ENCODE assay signal across 8 cellular contexts in genomic region chr11:22829231-22830081, GRCh38. TPM values are rescaled to one million over a fixed set of nuclear protein-coding genes. Genes with fewer than 3 reads are reported as not detected.
DNase-seq lines count a peak whose midpoint lies in the region; ATAC-seq and TF ChIP-seq lines count a peak whose summit lies in the region.

A gene with protein sequence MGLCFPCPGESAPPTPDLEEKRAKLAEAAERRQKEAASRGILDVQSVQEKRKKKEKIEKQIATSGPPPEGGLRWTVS (minus strand): TSS chr11:22829801. CDS start chr11:22829748, 53 bp downstream.

- no peak within 1 kb of the TSS for H2AK5ac ChIP-seq in mesendoderm (ENCODE audit: low read length)

- no peak within 1 kb of the TSS for H3K23ac ChIP-seq in mesendoderm (ENCODE audit: low read length)

- peak within 1 kb of the TSS; percentile 85 for H3K27ac Mint-ChIP-seq in activated CD8-positive, alpha-beta memory T cell treated with anti-CD3 and anti-CD28 coated beads, Interleukin-2, amount 10 ng/mL, durations not matched to agents 7 days and 5 days

- no peaks in the 10 kb centered on the region for H3K79me1 ChIP-seq in mesendoderm (ENCODE audit: low read length)

- H3K36me3 Mint-ChIP-seq in activated CD8-positive, alpha-beta memory T cell treated with anti-CD3 and anti-CD28 coated beads, Interleukin-2, amount 10 ng/mL, durations not matched to agents 7 days and 5 days: peaks cover 13% of the 10 kb centered on the region

- H3K4me1 Mint-ChIP-seq in activated CD8-positive, alpha-beta memory T cell treated with anti-CD3 and anti-CD28 coated beads, Interleukin-2, amount 10 ng/mL, durations not matched to agents 7 days and 5 days: peaks cover 11% of the 10 kb centered on the region

- H2BK15ac ChIP-seq in mesendoderm (replicated peaks; ENCODE audit: low read depth): no peak within 1 kb of the TSS

- H3K4ac ChIP-seq in mesendoderm (ENCODE audit: low read depth, low read length): no peak within 1 kb of the TSS

- no peak within 1 kb of the TSS for H2BK120ac ChIP-seq in mesendoderm (ENCODE audit: low read depth, low read length)

- no CpG with 5 or more reads among the region's 79 CpGs for WGBS in mesendoderm (ENCODE audit: extremely low coverage, insufficient coverage, low lambda C conversion rate)

- peak within 1 kb of the TSS; percentile 85 for H3K4me3 Mint-ChIP-seq in activated CD8-positive, alpha-beta memory T cell treated with anti-CD3 and anti-CD28 coated beads, Interleukin-2, amount 10 ng/mL, durations not matched to agents 7 days and 5 days

- H3K36me3 ChIP-seq in endocrine pancreas (ENCODE audit: control insufficient read depth, insufficient read depth, low read length) (no peaks in the 10 kb centered on the region), mesendoderm (ENCODE audit: control insufficient read depth, insufficient read depth, low read length) (no peaks in the 10 kb centered on the region)

- peak within 1 kb of the TSS; percentile 77 for H3K4me3 ChIP-seq in HL-60 (replicated peaks; ENCODE audit: insufficient read depth, low read length)
- peak within 1 kb of the TSS; percentile 97 for H3K4me3 ChIP-seq in endocrine pancreas (ENCODE audit: control insufficient read depth, insufficient read depth, low read length)
- peak within 1 kb of the TSS; percentile 62 for H3K4me3 ChIP-seq in mesendoderm (ENCODE audit: low read length)

- H3K4me2 ChIP-seq in mesendoderm (ENCODE audit: low read length): peak within 1 kb of the TSS; percentile 61

- H3K27me3 ChIP-seq in HL-60 (ENCODE audit: insufficient read depth, poor library complexity, severe bottlenecking): no peaks in the 10 kb centered on the region
- H3K27me3 ChIP-seq in endocrine pancreas (ENCODE audit: control insufficient read depth, insufficient read depth, low read length): no peaks in the 10 kb centered on the region
- H3K27me3 ChIP-seq in mesendoderm (ENCODE audit: insufficient read depth, low read length, poor library complexity): no peaks in the 10 kb centered on the region

- ATAC-seq in GM19463 (IDR thresholded peaks at IDR 0.05; ENCODE audit: unreplicated experiment): peak; percentile 90
- ATAC-seq in activated CD8-positive, alpha-beta memory T cell treated with anti-CD3 and anti-CD28 coated beads, Interleukin-2, amount 10 ng/mL, durations not matched to agents 7 days and 5 days: peak; percentile 88

- H2BK5ac ChIP-seq in mesendoderm (ENCODE audit: low read length): no peak within 1 kb of the TSS

- H3K27ac ChIP-seq in HL-60 (replicated peaks) (peak within 1 kb of the TSS; percentile 79), mesendoderm (ENCODE audit: low read depth, low read length) (no peak within 1 kb of the TSS)

- H3K4me1 ChIP-seq in endocrine pancreas (ENCODE audit: control insufficient read depth, insufficient read depth, low read length) (peaks cover 7% of the 10 kb centered on the region), mesendoderm (ENCODE audit: control insufficient read depth, low read depth, low read length) (no peaks in the 10 kb centered on the region)

- H3K9me3 Mint-ChIP-seq in activated CD8-positive, alpha-beta memory T cell treated with anti-CD3 and anti-CD28 coated beads, Interleukin-2, amount 10 ng/mL, durations not matched to agents 7 days and 5 days (ENCODE audit: low read depth): no peaks in the 10 kb centered on the region

- no peak within 1 kb of the TSS for H4K8ac ChIP-seq in mesendoderm (ENCODE audit: low read depth, low read length)

- no peak within 1 kb of the TSS for H3K18ac ChIP-seq in mesendoderm (ENCODE audit: low read length)

- peak within 1 kb of the TSS; percentile 87 for H3K56ac ChIP-seq in mesendoderm (ENCODE audit: low read length)

- H3K79me2 ChIP-seq in mesendoderm (ENCODE audit: control insufficient read depth, insufficient read depth, low read length): no peaks in the 10 kb centered on the region

- CTCF ChIA-PET in activated CD8-positive, alpha-beta memory T cell treated with anti-CD3 and anti-CD28 coated beads, Interleukin-2, amount 10 ng/mL, durations not matched to agents 7 days and 5 days (lab: Charles Lee): interaction anchor here (0.6 to 1.8 kb wide), 8 partner anchors 9 to 1125 kb away, joined by 3 to 13 read pairs (median 4); partner anchors contain the start of gene FANCF

- peak within 1 kb of the TSS; percentile 100 for H3K9ac ChIP-seq in endocrine pancreas (ENCODE audit: control insufficient read depth, insufficient read depth, low read length)
- H3K9ac ChIP-seq in mesendoderm (ENCODE audit: low read length): peak within 1 kb of the TSS; percentile 63

- DNase-seq in CMK (ENCODE audit: low read depth) (peak; percentile 75), HL-60 (ENCODE audit: low read depth in 1 of 2, low spot score in 1 of 2) (peak; percentile 83 to 94), NOMO-1 (lab: John Stamatoyannopoulos, UW; ENCODE audit: unreplicated experiment in 2 of 2) (peak; percentile 79 to 84), mesendoderm (peak; percentile 93)
- peak; percentile 94 for DNase-seq in activated CD8-positive, alpha-beta memory T cell treated with anti-CD3 and anti-CD28 coated beads, Interleukin-2, amount 10 ng/mL, durations not matched to agents 7 days and 5 days
- peak; percentile 79 for DNase-seq in stimulated activated CD8-positive, alpha-beta memory T cell treated with anti-CD3 and anti-CD28 coated beads, Interleukin-12 subunit alpha, Interleukin-12 subunit beta, amount 100 ng/mL, for 4 hours (ENCODE audit: low read depth)

- H3K9me3 ChIP-seq in endocrine pancreas (ENCODE audit: control insufficient read depth, low read length): no peaks in the 10 kb centered on the region

- H4K5ac ChIP-seq in mesendoderm (ENCODE audit: low read length): no peak within 1 kb of the TSS

- no peaks in the 10 kb centered on the region for H3K27me3 Mint-ChIP-seq in activated CD8-positive, alpha-beta memory T cell treated with anti-CD3 and anti-CD28 coated beads, Interleukin-2, amount 10 ng/mL, durations not matched to agents 7 days and 5 days

- peak; percentile 62 for TF ChIP-seq CTCF in HL-60 (IDR thresholded peaks at IDR 0.05; ENCODE audit: insufficient read depth, low read length)

RNA-seq across cellular contexts. Expression of the gene that starts here (rescaled TPM):
- total RNA-seq in activated CD8-positive, alpha-beta memory T cell treated with anti-CD3 and anti-CD28 coated beads, Interleukin-2, amount 10 ng/mL, durations not matched to agents 7 days and 5 days: 10 to 100 TPM; 26.1 to 38.4 TPM
- polyA plus RNA-seq in mesendoderm (2013, experiment 1 of 2): 10.4 TPM
- polyA plus RNA-seq in mesendoderm (2013, experiment 2 of 2): 10.5 TPM
